ENCODE assay signal across 8 cellular contexts in the genomic region with DNA sequence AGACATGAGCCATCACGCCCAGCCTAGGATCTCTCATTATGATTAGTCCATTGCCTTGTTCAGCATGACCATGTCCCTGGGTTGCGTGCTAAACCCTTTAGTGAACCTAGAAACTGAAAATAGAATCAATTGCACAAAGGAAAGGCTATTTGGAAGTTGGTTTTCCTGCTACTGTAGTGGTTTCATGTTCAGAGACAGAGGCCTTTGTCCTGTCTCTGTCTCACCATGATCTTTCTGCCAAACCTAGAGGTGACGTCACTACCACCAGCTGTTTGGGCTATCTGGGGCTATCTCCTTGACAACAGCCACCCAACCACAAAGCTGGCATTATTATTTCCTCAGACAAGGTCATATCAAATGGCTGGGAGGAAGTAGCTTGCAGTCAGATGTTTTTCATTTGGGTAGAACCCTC. TPM values are rescaled to one million over a fixed set of nuclear protein-coding genes. Genes with fewer than 3 reads are reported as not detected.
A peak's percentile ranks its signal among the peaks of the same experiment; 100 is the strongest.
DNase-seq lines count a peak whose midpoint lies in the region; ATAC-seq and TF ChIP-seq lines count a peak whose summit lies in the region.

No MANE protein-coding gene starts in this region.

- no peaks in the 10 kb centered on the region for H3K9me3 ChIP-seq in right atrium auricular region

- H3K27me3 Mint-ChIP-seq in activated CD8-positive, alpha-beta memory T cell treated with anti-CD3 and anti-CD28 coated beads, Interleukin-2, amount 10 ng/mL, durations not matched to agents 7 days and 5 days, result no peaks in the 10 kb centered on the region
- no peaks in the 10 kb centered on the region for H3K27me3 Mint-ChIP-seq in activated naive CD8-positive, alpha-beta T cell treated with anti-CD3 and anti-CD28 coated beads for 36 hours

- peaks cover 29% of the 10 kb centered on the region for H3K4me1 Mint-ChIP-seq in activated CD8-positive, alpha-beta memory T cell treated with anti-CD3 and anti-CD28 coated beads, Interleukin-2, amount 10 ng/mL, durations not matched to agents 7 days and 5 days
- peaks cover 25% of the 10 kb centered on the region for H3K4me1 Mint-ChIP-seq in activated naive CD8-positive, alpha-beta T cell treated with anti-CD3 and anti-CD28 coated beads for 36 hours
- peaks cover 30% of the 10 kb centered on the region for H3K4me1 Mint-ChIP-seq in stimulated activated effector memory CD8-positive, alpha-beta T cell treated with anti-CD3 and anti-CD28 coated beads, Interleukin-12 subunit alpha, Interleukin-12 subunit beta, amount 100 ng/mL, for 72 hours

- CTCF ChIA-PET in activated CD8-positive, alpha-beta memory T cell treated with anti-CD3 and anti-CD28 coated beads, Interleukin-2, amount 10 ng/mL, durations not matched to agents 7 days and 5 days (lab: Charles Lee), result no interaction called here

- H3K27ac Mint-ChIP-seq in activated CD8-positive, alpha-beta memory T cell treated with anti-CD3 and anti-CD28 coated beads, Interleukin-2, amount 10 ng/mL, durations not matched to agents 7 days and 5 days, result no peak overlapping the region
- peak overlapping the region; percentile 34 for H3K27ac Mint-ChIP-seq in activated naive CD8-positive, alpha-beta T cell treated with anti-CD3 and anti-CD28 coated beads for 36 hours
- peak overlapping the region; percentile 14 for H3K27ac Mint-ChIP-seq in stimulated activated effector memory CD8-positive, alpha-beta T cell treated with anti-CD3 and anti-CD28 coated beads, Interleukin-12 subunit alpha, Interleukin-12 subunit beta, amount 100 ng/mL, for 72 hours

- H3K36me3 Mint-ChIP-seq in activated CD8-positive, alpha-beta memory T cell treated with anti-CD3 and anti-CD28 coated beads, Interleukin-2, amount 10 ng/mL, durations not matched to agents 7 days and 5 days, result peaks cover 5% of the 10 kb centered on the region
- H3K36me3 Mint-ChIP-seq in activated naive CD8-positive, alpha-beta T cell treated with anti-CD3 and anti-CD28 coated beads for 36 hours, result peaks cover 8% of the 10 kb centered on the region
- H3K36me3 Mint-ChIP-seq in stimulated activated effector memory CD8-positive, alpha-beta T cell treated with anti-CD3 and anti-CD28 coated beads, Interleukin-12 subunit alpha, Interleukin-12 subunit beta, amount 100 ng/mL, for 72 hours, result peaks cover 21% of the 10 kb centered on the region

- H3K4me3 Mint-ChIP-seq in activated CD8-positive, alpha-beta memory T cell treated with anti-CD3 and anti-CD28 coated beads, Interleukin-2, amount 10 ng/mL, durations not matched to agents 7 days and 5 days, result no peak overlapping the region
- H3K4me3 Mint-ChIP-seq in activated naive CD8-positive, alpha-beta T cell treated with anti-CD3 and anti-CD28 coated beads for 36 hours, result no peak overlapping the region
- H3K4me3 Mint-ChIP-seq in stimulated activated effector memory CD8-positive, alpha-beta T cell treated with anti-CD3 and anti-CD28 coated beads, Interleukin-12 subunit alpha, Interleukin-12 subunit beta, amount 100 ng/mL, for 72 hours, result no peak overlapping the region

- H3K27me3 ChIP-seq in right atrium auricular region, result no peaks in the 10 kb centered on the region

- peaks cover 0 to 23% of the 10 kb centered on the region in 2 donors for H3K4me1 ChIP-seq in right atrium auricular region

- no peak overlapping the region for H3K4me3 ChIP-seq in right atrium auricular region

- no peak for TF ChIP-seq CTCF in right atrium auricular region (IDR thresholded peaks at IDR 0.05)

- no peaks in the 10 kb centered on the region for H3K9me3 Mint-ChIP-seq in activated CD8-positive, alpha-beta memory T cell treated with anti-CD3 and anti-CD28 coated beads, Interleukin-2, amount 10 ng/mL, durations not matched to agents 7 days and 5 days (ENCODE audit: low read depth)
- H3K9me3 Mint-ChIP-seq in activated naive CD8-positive, alpha-beta T cell treated with anti-CD3 and anti-CD28 coated beads for 36 hours, result peaks cover 1% of the 10 kb centered on the region
- H3K9me3 Mint-ChIP-seq in stimulated activated effector memory CD8-positive, alpha-beta T cell treated with anti-CD3 and anti-CD28 coated beads, Interleukin-12 subunit alpha, Interleukin-12 subunit beta, amount 100 ng/mL, for 72 hours, result peaks cover 2% of the 10 kb centered on the region

- no peaks in the 10 kb centered on the region for H3K36me3 ChIP-seq in right atrium auricular region

- ATAC-seq in activated CD8-positive, alpha-beta memory T cell treated with anti-CD3 and anti-CD28 coated beads, Interleukin-2, amount 10 ng/mL, durations not matched to agents 7 days and 5 days, result peak; percentile 8
- ATAC-seq in HG02943 (IDR thresholded peaks at IDR 0.05; ENCODE audit: low read depth, unreplicated experiment), result peak; percentile 45
- ATAC-seq in stimulated activated effector memory CD8-positive, alpha-beta T cell treated with anti-CD3 and anti-CD28 coated beads, Interleukin-12 subunit alpha, Interleukin-12 subunit beta, amount 100 ng/mL, for 72 hours, result peak; percentile 45

- DNase-seq in activated CD8-positive, alpha-beta memory T cell treated with anti-CD3 and anti-CD28 coated beads, Interleukin-2, amount 10 ng/mL, durations not matched to agents 7 days and 5 days, result peak; percentile 77
- DNase-seq in activated CD8-positive, alpha-beta memory T cell treated with anti-CD3 and anti-CD28 coated beads for 24 hours, result no peak
- DNase-seq in NCI-H2196 (lab: John Stamatoyannopoulos, UW; ENCODE audit: unreplicated experiment) (peak; percentile 94), right atrium auricular region (ENCODE audit: low spot score) (peak; percentile 62), ureter (ENCODE audit: low spot score) (no peak)
- DNase-seq in activated naive CD8-positive, alpha-beta T cell treated with anti-CD3 and anti-CD28 coated beads for 36 hours, result peak; percentile 32
- DNase-seq in stimulated activated effector memory CD8-positive, alpha-beta T cell treated with anti-CD3 and anti-CD28 coated beads, Interleukin-12 subunit alpha, Interleukin-12 subunit beta, amount 100 ng/mL, for 72 hours (ENCODE audit: low spot score in 2 of 2), result no peak

- peak overlapping the region; percentile 21 to 46 for H3K27ac ChIP-seq in right atrium auricular region

RNA-seq across cellular contexts. Expression of gene CDK5RAP2, which starts 4.0 kb away (rescaled TPM):
- 100 to 1,000 TPM in 1 of 2 experiments, 10 to 100 TPM in 1; 79.8 to 138 TPM for total RNA-seq in activated CD8-positive, alpha-beta memory T cell treated with anti-CD3 and anti-CD28 coated beads, Interleukin-2, amount 10 ng/mL, durations not matched to agents 7 days and 5 days
- total RNA-seq in activated naive CD8-positive, alpha-beta T cell treated with anti-CD3 and anti-CD28 coated beads for 36 hours, result 10 to 100 TPM; 51.7 to 55.9 TPM
- total RNA-seq in right atrium auricular region, result 10 to 100 TPM; 36.7 to 40.4 TPM
- total RNA-seq in ureter, result 44.0 TPM

Comparison
In these comparisons a context has a peak if more than half of its experiments do, and no peak if none do; other contexts are left out.
1. DNase-seq: peak in activated CD8-positive, alpha-beta memory T cell treated with anti-CD3 and anti-CD28 coated beads, Interleukin-2, amount 10 ng/mL, durations not matched to agents 7 days and 5 days (single experiment), NCI-H2196 (single experiment), activated naive CD8-positive, alpha-beta T cell treated with anti-CD3 and anti-CD28 coated beads for 36 hours (single experiment) and right atrium auricular region (single experiment); none in activated CD8-positive, alpha-beta memory T cell treated with anti-CD3 and anti-CD28 coated beads for 24 hours (single experiment), stimulated activated effector memory CD8-positive, alpha-beta T cell treated with anti-CD3 and anti-CD28 coated beads, Interleukin-12 subunit alpha, Interleukin-12 subunit beta, amount 100 ng/mL, for 72 hours (0 of 2) and ureter (single experiment).
2. Peak in every context shown above with its lines, with median percentiles within 50 percentile points of each other: ATAC-seq.